ENCODE assay signal across 10 cellular contexts in the genomic region with DNA sequence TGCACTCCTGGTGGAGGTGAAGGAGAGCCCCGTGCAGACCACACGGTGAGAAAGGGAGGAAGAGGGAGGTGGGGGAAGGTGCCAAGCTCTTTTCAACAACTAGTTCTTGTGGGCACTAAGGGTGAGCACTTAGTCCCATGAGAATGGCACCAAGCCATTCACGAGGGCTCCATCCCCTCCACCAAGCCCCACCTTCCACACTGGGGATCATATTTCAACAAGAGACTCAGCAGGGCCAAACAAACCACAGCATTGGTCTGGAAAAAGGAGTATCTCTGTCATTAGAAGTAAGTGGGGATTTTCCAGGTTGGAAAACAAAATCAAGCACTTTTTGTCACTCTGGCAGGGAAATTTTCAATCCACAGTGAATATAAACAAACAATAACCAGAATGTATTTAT. TPM values are rescaled to one million over a fixed set of nuclear protein-coding genes. Genes with fewer than 3 reads are reported as not detected.
A peak's percentile ranks its signal among the peaks of the same experiment; 100 is the strongest.
DNase-seq lines count a peak whose midpoint lies in the region; ATAC-seq and TF ChIP-seq lines count a peak whose summit lies in the region.
"Had no signal": no experiment of that assay in that cellular context is flagged by ENCODE, and none has a peak within 500 bp of the region (broad histone marks: within the 10 kb centered on the region; RNA-seq: fewer than 3 reads in every experiment).

No MANE protein-coding gene starts in this region.

- H3K36me3 ChIP-seq in breast epithelium (no peaks in the 10 kb centered on the region), PC-3 (ENCODE audit: low read depth, low read length) (peaks cover 22% of the 10 kb centered on the region), heart left ventricle (peaks cover 0 to 30% (median 20%) of the 10 kb centered on the region in 9 donors), upper lobe of right lung (peaks cover 32% of the 10 kb centered on the region), HAP-1 (replicated peaks) (peaks cover 11% of the 10 kb centered on the region)

- H3K9me3 ChIP-seq in breast epithelium (no peaks in the 10 kb centered on the region), PC-3 (ENCODE audit: low read length) (no peaks in the 10 kb centered on the region), heart left ventricle (no peaks in the 10 kb centered on the region), upper lobe of right lung (no peaks in the 10 kb centered on the region), HAP-1 (no peaks in the 10 kb centered on the region)

- H3K9me2 ChIP-seq in PC-3 (replicated peaks; ENCODE audit: low read length): no peaks in the 10 kb centered on the region

- POLR2A ChIA-PET in MCF 10A (lab: Yijun Ruan, JAX) (no interaction called here), PC-3 (lab: Charles Lee; ENCODE audit: unreplicated experiment) (no interaction called here)
- POLR2A ChIA-PET in activated CD8-positive, alpha-beta T cell treated with anti-CD3 and anti-CD28 coated beads for 36 hours (lab: Charles Lee): interaction anchor here (1.0 to 1.2 kb wide), 3 partner anchors 7 to 36 kb away, joined by 3 to 4 read pairs (median 3); no protein-coding TSS in a partner anchor

- no peak overlapping the region for H3K27ac ChIP-seq in breast epithelium
- H3K27ac ChIP-seq in PC-3 (ENCODE audit: low read length): no peak overlapping the region
- no peak overlapping the region for H3K27ac ChIP-seq in heart left ventricle
- no peak overlapping the region for H3K27ac ChIP-seq in upper lobe of right lung

- peaks cover 21% of the 10 kb centered on the region for H3K36me3 Mint-ChIP-seq in MCF 10A (ENCODE audit: insufficient read depth, unreplicated experiment)
- H3K36me3 Mint-ChIP-seq in activated CD8-positive, alpha-beta T cell treated with anti-CD3 and anti-CD28 coated beads for 36 hours (ENCODE audit: low read depth): peaks cover 4% of the 10 kb centered on the region
- H3K36me3 Mint-ChIP-seq in CD14-positive monocyte: peaks cover 57 to 86% of the 10 kb centered on the region in 2 donors

- H3K4me1 Mint-ChIP-seq in MCF 10A (ENCODE audit: insufficient read depth, unreplicated experiment) (peaks cover 17% of the 10 kb centered on the region), CD14-positive monocyte (peaks cover 8% of the 10 kb centered on the region)
- peaks cover 19% of the 10 kb centered on the region for H3K4me1 Mint-ChIP-seq in activated CD8-positive, alpha-beta T cell treated with anti-CD3 and anti-CD28 coated beads for 36 hours (ENCODE audit: low read depth)

- CTCF ChIA-PET in MCF 10A (lab: Yijun Ruan, JAX): interaction anchor here (0.5 to 6.8 kb wide), 3 partner anchors 11 to 53 kb away, joined by 3 to 40 read pairs (median 7); no protein-coding TSS in a partner anchor
- CTCF ChIA-PET in PC-3 (lab: Charles Lee): no interaction called here
- CTCF ChIA-PET in activated CD8-positive, alpha-beta T cell treated with anti-CD3 and anti-CD28 coated beads for 36 hours (lab: Charles Lee): interaction anchor here (1.2 to 5.0 kb wide), 5 partner anchors 12 to 161 kb away, joined by 3 to 37 read pairs (median 6); no protein-coding TSS in a partner anchor

- no peaks in the 10 kb centered on the region for H3K27me3 ChIP-seq in breast epithelium
- no peaks in the 10 kb centered on the region for H3K27me3 ChIP-seq in PC-3 (ENCODE audit: low read length)
- H3K27me3 ChIP-seq in heart left ventricle: no peaks in the 10 kb centered on the region
- no peaks in the 10 kb centered on the region for H3K27me3 ChIP-seq in upper lobe of right lung
- H3K27me3 ChIP-seq in HAP-1 (ENCODE audit: low read depth): no peaks in the 10 kb centered on the region

- in situ Hi-C loops in HAP-1 (cut with MboI; ENCODE audit: low sequenced_read_pairs): no loop called here

- TF ChIP-seq POLR2A in breast epithelium (IDR thresholded peaks at IDR 0.05): no peak
- no peak for TF ChIP-seq POLR2A in heart left ventricle (IDR thresholded peaks at IDR 0.05)

- H2AFZ ChIP-seq in PC-3 (ENCODE audit: low read length): no peak overlapping the region

- H3F3A ChIP-seq in PC-3 (ENCODE audit: low read length, unreplicated experiment): no peaks in the 10 kb centered on the region

- H3K9ac ChIP-seq in PC-3 (ENCODE audit: low read length): no peak overlapping the region

- intact Hi-C loops in MCF 10A (cut with micrococcal nuclease): no loop called here
- intact Hi-C loops in breast epithelium (cut with DNase I; ENCODE audit: low total_unique reads): no loop called here
- intact Hi-C loops in PC-3 (cut with micrococcal nuclease): no loop called here
- intact Hi-C loops in heart left ventricle (cut with DNase I): loop anchor here in 1 of 10 donors (2.0 kb wide), 1 partner anchor 43 kb away; no protein-coding TSS in a partner anchor
- intact Hi-C loops in upper lobe of right lung (cut with DNase I): no loop called here
- intact Hi-C loops in activated CD8-positive, alpha-beta T cell treated with anti-CD3 and anti-CD28 coated beads for 36 hours (cut with micrococcal nuclease): no loop called here
- intact Hi-C loops in CD14-positive monocyte (cut with micrococcal nuclease): no loop called here

- BruUV-seq in MCF 10A (replicated peaks; lab: Mats Ljungman, UMichigan) (no TSS peak), PC-3 (replicated peaks; lab: Mats Ljungman, UMichigan) (no TSS peak)

- H3K27ac Mint-ChIP-seq in MCF 10A (ENCODE audit: low read depth, unreplicated experiment) (peak overlapping the region; percentile 30), CD14-positive monocyte (peak overlapping the region in 2 of 7 donors; percentile 23 to 76)
- no peak overlapping the region for H3K27ac Mint-ChIP-seq in activated CD8-positive, alpha-beta T cell treated with anti-CD3 and anti-CD28 coated beads for 36 hours
- H3K27ac Mint-ChIP-seq: stimulated activated naive CD8-positive, alpha-beta T cell treated with anti-CD3 and anti-CD28 coated beads, Interleukin-15, Interleukin-2, amounts not matched to agents 100 ng/mL and 50 ng/mL, for 24 hours had no signal

- H3K27me3 Mint-ChIP-seq in MCF 10A (ENCODE audit: insufficient read depth, unreplicated experiment) (no peaks in the 10 kb centered on the region), CD14-positive monocyte (ENCODE audit: low read depth in 3 of 3) (peaks cover 0 to 3% (median 1%) of the 10 kb centered on the region in 3 donors)
- no peaks in the 10 kb centered on the region for H3K27me3 Mint-ChIP-seq in activated CD8-positive, alpha-beta T cell treated with anti-CD3 and anti-CD28 coated beads for 36 hours
- H3K27me3 Mint-ChIP-seq: stimulated activated naive CD8-positive, alpha-beta T cell treated with anti-CD3 and anti-CD28 coated beads, Interleukin-15, Interleukin-2, amounts not matched to agents 100 ng/mL and 50 ng/mL, for 24 hours had no signal

- DNase-seq in MCF 10A (ENCODE audit: unreplicated experiment) (peak; percentile 53), breast epithelium (ENCODE audit: low spot score in 2 of 2) (no peak), PC-3 (peak; percentile 29), heart left ventricle (peak in 1 of 5 donors; percentile 23), upper lobe of right lung (no peak), HAP-1 (ENCODE audit: low spot score in 2 of 2) (no peak), CD14-positive monocyte (ENCODE audit: low spot score) (no peak)
- DNase-seq in activated CD8-positive, alpha-beta T cell treated with anti-CD3 and anti-CD28 coated beads for 36 hours: no peak
- DNase-seq: SHP77 had no signal

- H3K4me1 ChIP-seq in breast epithelium (no peaks in the 10 kb centered on the region), PC-3 (ENCODE audit: insufficient read depth, low read length) (peaks cover 24% of the 10 kb centered on the region), heart left ventricle (peaks cover 0 to 46% (median 12%) of the 10 kb centered on the region in 12 donors), upper lobe of right lung (no peaks in the 10 kb centered on the region), HAP-1 (no peaks in the 10 kb centered on the region)

- H4K20me1 ChIP-seq in PC-3 (ENCODE audit: low read length): no peaks in the 10 kb centered on the region

- WGBS in heart left ventricle, 4 donors: 26 to 37% (median 33%) methylated on average over 3 of the region's 3 CpGs

- H3K4me3 Mint-ChIP-seq in MCF 10A (ENCODE audit: unreplicated experiment): no peak overlapping the region
- H3K4me3 Mint-ChIP-seq in activated CD8-positive, alpha-beta T cell treated with anti-CD3 and anti-CD28 coated beads for 36 hours: no peak overlapping the region
- H3K4me3 Mint-ChIP-seq in CD14-positive monocyte: no peak overlapping the region
- H3K4me3 Mint-ChIP-seq: stimulated activated naive CD8-positive, alpha-beta T cell treated with anti-CD3 and anti-CD28 coated beads, Interleukin-15, Interleukin-2, amounts not matched to agents 100 ng/mL and 50 ng/mL, for 24 hours had no signal

- no peaks in the 10 kb centered on the region for H3K79me2 ChIP-seq in PC-3 (ENCODE audit: low read length)

- H3K4me3 ChIP-seq in breast epithelium (no peak overlapping the region), PC-3 (ENCODE audit: low read length) (no peak overlapping the region), heart left ventricle (no peak overlapping the region), upper lobe of right lung (no peak overlapping the region), HAP-1 (no peak overlapping the region)

- TF ChIP-seq CTCF in MCF 10A (IDR thresholded peaks at IDR 0.05; ENCODE audit: unreplicated experiment) (no peak), breast epithelium (IDR thresholded peaks at IDR 0.05) (no peak), PC-3 (conservative IDR thresholded peaks at IDR 0.05; ENCODE audit: low read depth, low read length) (no peak), heart left ventricle (IDR thresholded peaks at IDR 0.05) (no peak), upper lobe of right lung (IDR thresholded peaks at IDR 0.05) (no peak), CD14-positive monocyte (IDR thresholded peaks at IDR 0.05) (no peak)
- TF ChIP-seq CTCF in activated CD8-positive, alpha-beta T cell treated with anti-CD3 and anti-CD28 coated beads for 36 hours (IDR thresholded peaks at IDR 0.05): no peak

- ATAC-seq in PC-3 (peak; percentile 52; the same call in 1 of the 2 replicates), heart left ventricle (peak; percentile 36 to 70 (median 53)), upper lobe of right lung (peak; percentile 59)
- ATAC-seq in activated CD8-positive, alpha-beta T cell treated with anti-CD3 and anti-CD28 coated beads for 36 hours: no peak

- H3K4me2 ChIP-seq in PC-3 (ENCODE audit: low read length): no peak overlapping the region

- H3K9me3 Mint-ChIP-seq in MCF 10A (ENCODE audit: unreplicated experiment) (no peaks in the 10 kb centered on the region), CD14-positive monocyte (peaks cover 6 to 14% (median 10%) of the 10 kb centered on the region in 7 donors)
- H3K9me3 Mint-ChIP-seq in activated CD8-positive, alpha-beta T cell treated with anti-CD3 and anti-CD28 coated beads for 36 hours: no peaks in the 10 kb centered on the region
- H3K9me3 Mint-ChIP-seq: stimulated activated naive CD8-positive, alpha-beta T cell treated with anti-CD3 and anti-CD28 coated beads, Interleukin-15, Interleukin-2, amounts not matched to agents 100 ng/mL and 50 ng/mL, for 24 hours had no signal

RNA-seq across cellular contexts. Expression of a gene that starts 38.4 kb away (rescaled TPM):
- total RNA-seq in MCF 10A (2022): not detected in 2 replicates
- total RNA-seq in breast epithelium: 1 to 10 TPM; 4.0 to 7.3 (median 4.9) TPM
- not detected in 2 replicates for total RNA-seq in PC-3 (2014; rRNA removed)
- total RNA-seq in heart left ventricle: 10 to 100 TPM in 1 of 9 donors, 1 to 10 TPM in 2, under 1 TPM in 5, not detected in 1; 0.16 to 13.5 (median 0.87) TPM
- under 1 TPM; 0.58 to 0.65 TPM for polyA plus RNA-seq in heart left ventricle
- total RNA-seq in upper lobe of right lung: 10.2 TPM
- total RNA-seq in activated CD8-positive, alpha-beta T cell treated with anti-CD3 and anti-CD28 coated beads for 36 hours: 100 to 1,000 TPM; 218 TPM
- polyA plus RNA-seq in CD14-positive monocyte: under 1 TPM; 0.30 to 0.38 TPM

Comparison
In these comparisons a context has a peak if more than half of its experiments do, and no peak if none do; other contexts are left out.
1. DNase-seq: peak in MCF 10A (single experiment) and PC-3 (single experiment); none in breast epithelium (0 of 2), upper lobe of right lung (single experiment), activated CD8-positive, alpha-beta T cell treated with anti-CD3 and anti-CD28 coated beads for 36 hours (single experiment), HAP-1 (0 of 2) and CD14-positive monocyte (single experiment).
2. RNA of a gene that starts 38.4 kb away (total RNA-seq): 218 TPM in activated CD8-positive, alpha-beta T cell treated with anti-CD3 and anti-CD28 coated beads for 36 hours; 10.2 TPM in upper lobe of right lung (single experiment), 4.0 to 7.3 TPM in breast epithelium, 0.16 to 13.5 TPM in heart left ventricle, not detected in MCF 10A and not detected in PC-3; every median in the first group is over 10 times any median in the second.